In genomic region chr22:49199224-49199623, GRCh38 we compare ENCODE assay signal across 18 cellular contexts.
DNase-seq lines count a peak whose midpoint lies in the region; ATAC-seq, FAIRE-seq and TF ChIP-seq lines count a peak whose summit lies in the region.
"Had no signal": no experiment of that assay in that cellular context is flagged by ENCODE, and none has a peak within 500 bp of the region (broad histone marks: within the 10 kb centered on the region; RNA-seq: fewer than 3 reads in every experiment).

No MANE protein-coding gene starts in this region.

- no peak overlapping the region for H2BK20ac ChIP-seq in H1 (ENCODE audit: low read length)

- H3K27me3 Mint-ChIP-seq in type B pancreatic cell, result peaks cover 50% of the 10 kb centered on the region

- no peak overlapping the region for H2AFZ ChIP-seq in H1 (ENCODE audit: low read length)
- H2AFZ ChIP-seq: GM23248 had no signal

- no peak for TF ChIP-seq RAD21 in H1 (IDR thresholded peaks at IDR 0.05 in 1 of 2, conservative IDR thresholded peaks at IDR 0.05 in 1 of 2; ENCODE audit: low read depth in 2 of 2, low read length in 2 of 2)

- no peaks in the 10 kb centered on the region for H4K20me1 ChIP-seq in H1 (replicated peaks in 1 of 2; ENCODE audit: control insufficient read depth in 1 of 2, insufficient read depth in 2 of 2, low read length in 2 of 2)

- no peak overlapping the region for H3K9ac ChIP-seq in H1 (replicated peaks in 1 of 4; ENCODE audit: extremely low read depth in 1 of 4, low read depth in 3 of 4, low read length in 3 of 4)
- H3K9ac ChIP-seq: GM23248 had no signal

- no peak overlapping the region for H3K4me2 ChIP-seq in H1 (ENCODE audit: insufficient read depth in 1 of 2, low read depth in 2 of 2, low read length in 2 of 2)

- H3K9me3 Mint-ChIP-seq in type B pancreatic cell, result no peaks in the 10 kb centered on the region

- H3K27me3 ChIP-seq in H1 (replicated peaks in 1 of 4; ENCODE audit: control insufficient read depth in 3 of 4, extremely low read depth in 1 of 4, insufficient read depth in 3 of 4, low read length in 3 of 4), result no peaks in the 10 kb centered on the region
- H3K27me3 ChIP-seq in ovary, result no peaks in the 10 kb centered on the region

- H2BK12ac ChIP-seq in H1 (ENCODE audit: low read depth, low read length), result no peak overlapping the region

- POLR2A ChIA-PET in H1 (lab: Charles Lee; ENCODE audit: partially characterized antibody), result no interaction called here

- peak; percentile 4 for DNase-seq in activated effector memory CD4-positive, alpha-beta T cell treated with anti-CD3 and anti-CD28 coated beads, Interleukin-2, amount 50 U/mL, for 16 hours
- DNase-seq in activated effector memory CD4-positive, alpha-beta T cell treated with Interleukin-2 at 50 U/mL for 16 hours, result no peak
- DNase-seq in H1 (ENCODE audit: low read depth in 1 of 2, low spot score in 2 of 2), result no peak
- DNase-seq in ovary, result peak in 3 of 5 donors; percentile 1 to 6 (median 2)
- DNase-seq in type B pancreatic cell (ENCODE audit: extremely low spot score, unreplicated experiment), result peak; percentile 32
- DNase-seq in NCI-H2227 treated with DMSO at 0.1 percent for 48 hours (lab: John Stamatoyannopoulos, UW), result no peak
- DNase-seq in midbrain (lab: John Stamatoyannopoulos, UW), result no peak
- DNase-seq: 8988T, DMS79, GM23248, NCI-H1092 treated with DMSO at 0.1 percent for 48 hours, NCI-H2081 had no signal

- H3K4me1 ChIP-seq in H1 (replicated peaks in 1 of 4; ENCODE audit: control insufficient read depth in 3 of 4, insufficient read depth in 4 of 4, low read length in 3 of 4) (peaks cover 3 to 11% (median 5%) of the 10 kb centered on the region in 4 experiments; a peak in 6 of 7 replicates), ovary (ENCODE audit: insufficient read depth) (no peaks in the 10 kb centered on the region)

- no peaks in the 10 kb centered on the region for H3K4me1 Mint-ChIP-seq in type B pancreatic cell (ENCODE audit: unreplicated experiment)
- H3K4me1 Mint-ChIP-seq: CD14-positive monocyte had no signal

- H2BK15ac ChIP-seq in H1 (ENCODE audit: low read length), result no peak overlapping the region; the same call in 1 of the 2 replicates

- H3K4me3 Mint-ChIP-seq in type B pancreatic cell, result no peak overlapping the region
- H3K4me3 Mint-ChIP-seq: CD14-positive monocyte had no signal

- H3K9me3 ChIP-seq in H1 (ENCODE audit: insufficient read depth in 2 of 2, low read depth in 1 of 2, low read length in 1 of 2) (no peaks in the 10 kb centered on the region), ovary (no peaks in the 10 kb centered on the region)

- no peak overlapping the region for H2AK5ac ChIP-seq in H1 (ENCODE audit: low read depth, low read length)

- peak overlapping the region; percentile 81 for H4K91ac ChIP-seq in H1 (replicated peaks; ENCODE audit: insufficient read length, low read length)

- H3K36me3 ChIP-seq in H1 (ENCODE audit: control insufficient read depth in 2 of 4, insufficient read depth in 4 of 4, low read length in 3 of 4), result no peaks in the 10 kb centered on the region
- no peaks in the 10 kb centered on the region for H3K36me3 ChIP-seq in ovary

- H3K27ac ChIP-seq in H1 (ENCODE audit: low read depth, low read length) (no peak overlapping the region), ovary (no peak overlapping the region)
- H3K27ac ChIP-seq: GM23248 had no signal

- no peak for TF ChIP-seq CTCF in H1 (IDR thresholded peaks at IDR 0.05; ENCODE audit: control extremely low read depth in 1 of 3, insufficient read depth in 1 of 3, low read depth in 1 of 3, low read length in 3 of 3)
- TF ChIP-seq CTCF in ovary (IDR thresholded peaks at IDR 0.05), result no peak
- TF ChIP-seq CTCF in type B pancreatic cell (conservative IDR thresholded peaks at IDR 0.05), result no peak

- 87% methylated on average over 5 of the region's 5 CpGs; no CpG with 5 or more reads in 1 of the 2 experiments for WGBS in H1 (ENCODE audit: extremely low coverage in 1 of 2, insufficient coverage in 1 of 2, insufficient read length in 1 of 2, insufficient replicate concordance in 2 of 2, low coverage in 1 of 2, low lambda C conversion rate in 2 of 2, missing lambda C conversion rate in 1 of 2), 2 experiments
- 64 to 71% (median 67%) methylated on average over 5 of the region's 5 CpGs for WGBS in ovary, 3 donors

- no peaks in the 10 kb centered on the region for H3K23me2 ChIP-seq in H1 (ENCODE audit: low read depth, low read length)

- no peaks in the 10 kb centered on the region for H3K79me1 ChIP-seq in H1 (ENCODE audit: low read depth, low read length)

- H3K36me3 Mint-ChIP-seq in type B pancreatic cell, result no peaks in the 10 kb centered on the region
- H3K36me3 Mint-ChIP-seq: CD14-positive monocyte had no signal

- H2BK5ac ChIP-seq in H1 (ENCODE audit: low read depth, low read length), result no peak overlapping the region

- H3K23ac ChIP-seq in H1 (ENCODE audit: insufficient read length), result no peak overlapping the region

- no peaks in the 10 kb centered on the region for H3K79me2 ChIP-seq in H1 (ENCODE audit: control insufficient read depth in 1 of 2, insufficient read depth in 2 of 2, low read length in 2 of 2)

- no peak overlapping the region for H3K4ac ChIP-seq in H1 (replicated peaks; ENCODE audit: insufficient read length, low read depth, low read length)

- FAIRE-seq in H1 (lab: Jason Lieb, UNC), result no peak
- FAIRE-seq: GM12892, GM18507, RCC 7860 had no signal

- no peak overlapping the region for H3K56ac ChIP-seq in H1 (replicated peaks; ENCODE audit: insufficient read length, low read depth, low read length)

- H3K14ac ChIP-seq in H1 (ENCODE audit: insufficient read length), result no peak overlapping the region

- intact Hi-C loops in ovary (cut with DNase I), result no loop called here

- TF ChIP-seq EP300 in H1 (IDR thresholded peaks at IDR 0.05; ENCODE audit: borderline replicate concordance in 1 of 2, low read depth in 2 of 2, low read length in 2 of 2), result no peak
- no peak for TF ChIP-seq EP300 in ovary (IDR thresholded peaks at IDR 0.05)

- CTCF ChIA-PET in H1 (lab: Charles Lee; ENCODE audit: partially characterized antibody), result interaction anchor here (1.1 to 1.9 kb wide), 2 partner anchors 9 to 67 kb away, joined by 3 to 4 read pairs; no protein-coding TSS in a partner anchor

- ATAC-seq in HG03139 (IDR thresholded peaks at IDR 0.05; ENCODE audit: unreplicated experiment), result no peak
- ATAC-seq: HCT116 had no signal

- H3K18ac ChIP-seq in H1 (ENCODE audit: extremely low read depth, low read length), result no peak overlapping the region

- H3K4me3 ChIP-seq in H1 (ENCODE audit: extremely low read depth in 1 of 4, insufficient read depth in 2 of 4, low read depth in 3 of 4, low read length in 4 of 4) (no peak overlapping the region), ovary (no peak overlapping the region)
- H3K4me3 ChIP-seq: GM23248 had no signal

- no peak overlapping the region for H3K27ac Mint-ChIP-seq in type B pancreatic cell
- H3K27ac Mint-ChIP-seq: CD14-positive monocyte had no signal

- H4K5ac ChIP-seq in H1 (ENCODE audit: insufficient read length, low read depth, low read length), result no peak overlapping the region

- H4K8ac ChIP-seq in H1 (ENCODE audit: extremely low read depth, insufficient read depth, low read length), result no peak overlapping the region

- no peak overlapping the region for H2BK120ac ChIP-seq in H1 (replicated peaks; ENCODE audit: low read depth, low read length)

- TF ChIP-seq POLR2A in H1 (IDR thresholded peaks at IDR 0.05; ENCODE audit: control extremely low read depth in 1 of 2, low read depth in 2 of 2, low read length in 2 of 2) (no peak), ovary (IDR thresholded peaks at IDR 0.05) (no peak)

TF ChIP-seq in H1, 55 proteins besides CTCF, POLR2A, EP300 and RAD21:
- no peak for TF ChIP-seq BACH1 (IDR thresholded peaks at IDR 0.05; ENCODE audit: low read length)
- TF ChIP-seq ATF2 (IDR thresholded peaks at IDR 0.05; ENCODE audit: low read length), result no peak
- TF ChIP-seq TAF1 (IDR thresholded peaks at IDR 0.05; ENCODE audit: low read depth, low read length), result no peak
- no peak for TF ChIP-seq CBX5 (IDR thresholded peaks at IDR 0.05; ENCODE audit: low read depth, low read length)
- TF ChIP-seq SP4 (IDR thresholded peaks at IDR 0.05; ENCODE audit: low read length), result no peak
- no peak for TF ChIP-seq CHD2 (IDR thresholded peaks at IDR 0.05; ENCODE audit: low read length)
- TF ChIP-seq EZH2 (IDR thresholded peaks at IDR 0.05; ENCODE audit: low read depth, low read length, severe bottlenecking), result no peak
- TF ChIP-seq TCF12 (IDR thresholded peaks at IDR 0.05; ENCODE audit: low read depth, low read length), result no peak
- no peak for TF ChIP-seq RNF2 (IDR thresholded peaks at IDR 0.05; ENCODE audit: borderline replicate concordance, low read depth, low read length, missing control alignments, poor library complexity, severe bottlenecking)
- TF ChIP-seq CBX8 (IDR thresholded peaks at IDR 0.05; ENCODE audit: borderline replicate concordance, low read depth, low read length), result no peak

Comparison
In these comparisons a context has a peak if more than half of its experiments do, and no peak if none do; other contexts are left out.
1. DNase-seq: peak in activated effector memory CD4-positive, alpha-beta T cell treated with anti-CD3 and anti-CD28 coated beads, Interleukin-2, amount 50 U/mL, for 16 hours (single experiment), ovary (3 of 5) and type B pancreatic cell (single experiment); none in activated effector memory CD4-positive, alpha-beta T cell treated with Interleukin-2 at 50 U/mL for 16 hours (single experiment), H1 (0 of 2), NCI-H2227 treated with DMSO at 0.1 percent for 48 hours (single experiment) and midbrain (single experiment).